ENCODE assay signal across 8 cellular contexts in the genomic region with DNA sequence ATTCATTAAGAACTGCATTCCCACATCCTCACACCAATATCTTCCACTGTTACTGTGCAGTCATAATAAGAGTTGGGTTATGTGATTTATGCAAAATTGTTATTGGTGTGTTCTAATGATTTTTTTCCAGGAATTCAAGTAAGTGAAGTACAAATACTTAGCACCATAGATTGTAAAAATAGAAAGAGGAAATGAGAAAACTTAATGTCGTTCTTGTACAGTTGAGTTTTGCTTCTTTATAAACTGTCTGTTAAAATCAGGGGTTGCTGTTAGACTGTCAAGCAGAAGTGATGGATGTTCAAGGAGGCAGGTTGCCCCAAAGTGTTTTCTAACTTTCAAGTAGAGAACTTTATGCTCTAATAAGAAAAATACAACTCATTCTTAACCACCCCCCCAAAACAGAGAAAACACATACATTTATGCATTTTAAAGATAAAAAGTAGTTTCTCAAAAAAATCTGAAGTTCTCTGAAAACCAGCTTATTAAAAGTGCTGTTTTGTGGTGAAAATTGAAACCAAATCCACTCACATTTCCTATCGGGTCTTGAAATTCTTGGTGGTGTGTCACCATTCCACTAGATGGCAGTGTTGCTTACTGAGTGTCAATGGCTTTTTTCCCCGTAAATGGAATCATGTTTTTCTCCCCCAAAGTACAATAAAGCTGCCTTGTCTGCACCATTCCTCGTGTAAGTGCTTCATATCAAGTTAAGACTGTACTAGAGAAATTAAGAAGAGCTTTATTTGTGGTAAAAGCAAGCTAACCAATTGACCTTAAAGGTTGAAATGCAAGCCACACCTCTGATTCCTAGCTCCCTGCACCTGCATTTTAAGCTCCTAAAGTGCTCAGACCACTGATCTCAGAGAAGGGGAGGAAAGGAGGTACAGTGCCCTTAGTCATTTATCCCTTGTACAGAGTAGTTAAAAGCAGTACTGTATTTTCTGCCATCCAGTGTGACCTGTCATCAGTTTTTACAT. TPM values are rescaled to one million over a fixed set of nuclear protein-coding genes. Genes with fewer than 3 reads are reported as not detected.
A peak's percentile ranks its signal among the peaks of the same experiment; 100 is the strongest.
DNase-seq lines count a peak whose midpoint lies in the region; ATAC-seq and TF ChIP-seq lines count a peak whose summit lies in the region.

No MANE protein-coding gene starts in this region.

- WGBS in spleen, 5 donors: 1 to 3% (median 2%) methylated on average over 4 of the region's 4 CpGs

- H3K4me3 ChIP-seq in spleen: peak overlapping the region in 1 of 8 donors; percentile 20

- no peak overlapping the region for H3K4me3 Mint-ChIP-seq in activated naive CD4-positive, alpha-beta T cell treated with anti-CD3 and anti-CD28 coated beads, Interleukin-2, amount 10 ng/mL, durations not matched to agents 7 days and 5 days

- H3K36me3 Mint-ChIP-seq in activated naive CD4-positive, alpha-beta T cell treated with anti-CD3 and anti-CD28 coated beads, Interleukin-2, amount 10 ng/mL, durations not matched to agents 7 days and 5 days: peaks cover 18% of the 10 kb centered on the region

- intact Hi-C loops in spleen (cut with DNase I; ENCODE audit: low total_unique reads): loop anchor here (5.0 kb wide), 1 partner anchor 50 kb away; no protein-coding TSS in a partner anchor

- H3K27ac Mint-ChIP-seq in activated naive CD4-positive, alpha-beta T cell treated with anti-CD3 and anti-CD28 coated beads, Interleukin-2, amount 10 ng/mL, durations not matched to agents 7 days and 5 days: peak overlapping the region; percentile 7

- peaks cover 0 to 25% (median 6%) of the 10 kb centered on the region in 6 donors for H3K36me3 ChIP-seq in spleen

- H3K9me3 Mint-ChIP-seq in activated naive CD4-positive, alpha-beta T cell treated with anti-CD3 and anti-CD28 coated beads, Interleukin-2, amount 10 ng/mL, durations not matched to agents 7 days and 5 days: no peaks in the 10 kb centered on the region

- H3K4me1 Mint-ChIP-seq in activated naive CD4-positive, alpha-beta T cell treated with anti-CD3 and anti-CD28 coated beads, Interleukin-2, amount 10 ng/mL, durations not matched to agents 7 days and 5 days: peaks cover 50% of the 10 kb centered on the region

- H3K9me3 ChIP-seq in spleen: no peaks in the 10 kb centered on the region

- peak overlapping the region; percentile 37 to 89 (median 74) for H3K27ac ChIP-seq in spleen

- H3K27me3 ChIP-seq in spleen (replicated peaks in 1 of 7): no peaks in the 10 kb centered on the region

- H3K4me1 ChIP-seq in spleen: peaks cover 16 to 100% (median 77%) of the 10 kb centered on the region in 6 donors

- TF ChIP-seq POLR2A in spleen (IDR thresholded peaks at IDR 0.05): no peak

- CTCF ChIA-PET in activated naive CD4-positive, alpha-beta T cell treated with anti-CD3 and anti-CD28 coated beads, Interleukin-2, amount 10 ng/mL, durations not matched to agents 7 days and 5 days (lab: Charles Lee): interaction anchor here (0.6 to 2.7 kb wide), 30 partner anchors 9 to 531 kb away, joined by 3 to 59 read pairs (median 5); no protein-coding TSS in a partner anchor

- H3K27me3 Mint-ChIP-seq in activated naive CD4-positive, alpha-beta T cell treated with anti-CD3 and anti-CD28 coated beads, Interleukin-2, amount 10 ng/mL, durations not matched to agents 7 days and 5 days: no peaks in the 10 kb centered on the region

- TF ChIP-seq CTCF in spleen (IDR thresholded peaks at IDR 0.05 in 8 of 11, conservative IDR thresholded peaks at IDR 0.05 in 3 of 11): peak; percentile 56 to 90 (median 81)

- peak; percentile 69 for ATAC-seq in GM21723 (IDR thresholded peaks at IDR 0.05; ENCODE audit: unreplicated experiment)
- ATAC-seq in GM18519 (IDR thresholded peaks at IDR 0.05; ENCODE audit: low FRiP score, unreplicated experiment): no peak

- DNase-seq in DMS79 treated with DMSO at 0.1 percent for 48 hours (lab: John Stamatoyannopoulos, UW): peak; percentile 32
- no peak for DNase-seq in DMS79 (lab: John Stamatoyannopoulos, UW)
- peak; percentile 37 for DNase-seq in NCI-H345 (lab: John Stamatoyannopoulos, UW)
- DNase-seq in activated naive CD4-positive, alpha-beta T cell treated with anti-CD3 and anti-CD28 coated beads, Interleukin-2, amount 10 ng/mL, durations not matched to agents 7 days and 5 days: peak; percentile 56
- DNase-seq in glomerular visceral epithelial cell (ENCODE audit: extremely low spot score): peak; percentile 39
- no peak for DNase-seq in spleen

RNA-seq across cellular contexts. Expression of gene IGSF6, which starts 4.7 kb away (rescaled TPM):
- 100 to 1,000 TPM in 2 of 7 donors, 10 to 100 TPM in 5; 39.6 to 134 (median 87.7) TPM for total RNA-seq in spleen
- polyA plus RNA-seq in spleen: 10 to 100 TPM; 15.5 to 53.2 (median 18.1) TPM

RNA-seq across cellular contexts. Expression of gene OTOA, which starts 6.7 kb away (rescaled TPM):
- total RNA-seq in spleen: 1 to 10 TPM; 1.1 to 3.1 (median 2.4) TPM
- polyA plus RNA-seq in spleen: 1 to 10 TPM in 2 of 3 donors, under 1 TPM in 1; 0.86 to 2.0 (median 1.2) TPM

RNA-seq across cellular contexts. Expression of gene METTL9, which starts 57.7 kb away (rescaled TPM):
- total RNA-seq in spleen: 100 to 1,000 TPM in 5 of 7 donors, 10 to 100 TPM in 2; 88.5 to 247 (median 121) TPM
- 10 to 100 TPM; 28.5 to 50.6 (median 45.2) TPM for polyA plus RNA-seq in spleen

Comparison
In these comparisons a context has a peak if more than half of its experiments do, and no peak if none do; other contexts are left out.
1. DNase-seq: peak in DMS79 treated with DMSO at 0.1 percent for 48 hours (single experiment), NCI-H345 (single experiment), activated naive CD4-positive, alpha-beta T cell treated with anti-CD3 and anti-CD28 coated beads, Interleukin-2, amount 10 ng/mL, durations not matched to agents 7 days and 5 days (single experiment) and glomerular visceral epithelial cell (single experiment); none in DMS79 (single experiment) and spleen (single experiment).